In genomic region chr9:96317335-96317980, GRCh38 we compare ENCODE assay signal across 8 cellular contexts. TPM values are rescaled to one million over a fixed set of nuclear protein-coding genes. Genes with fewer than 3 reads are reported as not detected.
A peak's percentile ranks its signal among the peaks of the same experiment; 100 is the strongest.
DNase-seq lines count a peak whose midpoint lies in the region; ATAC-seq, FAIRE-seq and TF ChIP-seq lines count a peak whose summit lies in the region.

No MANE protein-coding gene starts in this region.

- H3K4me1 ChIP-seq in small intestine (ENCODE audit: control insufficient read depth in 2 of 2, insufficient read depth in 1 of 2, low read depth in 1 of 2, low read length in 1 of 2): no peaks in the 10 kb centered on the region

- H3K9me3 ChIP-seq in SK-N-MC (ENCODE audit: low read depth, low read length) (no peaks in the 10 kb centered on the region), small intestine (ENCODE audit: control insufficient read depth, low read depth) (no peaks in the 10 kb centered on the region)

- H3K27me3 ChIP-seq in small intestine (ENCODE audit: control insufficient read depth in 2 of 2, insufficient read depth in 2 of 2, low read length in 2 of 2): no peaks in the 10 kb centered on the region

- no peaks in the 10 kb centered on the region for H3K4me1 Mint-ChIP-seq in Calu3 (ENCODE audit: low read depth, unreplicated experiment)

- H3K9ac ChIP-seq in SK-N-MC (ENCODE audit: insufficient read length): no peak overlapping the region

- H3K4me3 ChIP-seq in SK-N-MC (no peak overlapping the region), astrocyte of the cerebellum (ENCODE audit: low read depth, low read length) (no peak overlapping the region), small intestine (ENCODE audit: low read depth in 1 of 2, low read length in 2 of 2) (no peak overlapping the region)

- no peaks in the 10 kb centered on the region for H3K27me3 Mint-ChIP-seq in Calu3 (ENCODE audit: unreplicated experiment)

- H3K36me3 ChIP-seq in SK-N-MC (ENCODE audit: insufficient read depth, low read length) (no peaks in the 10 kb centered on the region), small intestine (ENCODE audit: control insufficient read depth in 2 of 2, insufficient read depth in 2 of 2, low read length in 2 of 2) (peaks cover 0 to 7% of the 10 kb centered on the region in 2 donors)

- peak; percentile 52 for DNase-seq in Calu3
- DNase-seq in HPDE6-E6E7 (ENCODE audit: extremely low spot score): peak; percentile 45
- peak; percentile 42 for DNase-seq in SK-N-MC (ENCODE audit: low read depth, low spot score)
- peak; percentile 60 for DNase-seq in astrocyte of the cerebellum (ENCODE audit: low read depth)
- peak; percentile 59 for DNase-seq in hepatic stellate cell (ENCODE audit: low spot score)
- peak; percentile 45 for DNase-seq in small intestine

- no peak for ATAC-seq in GM19351 (IDR thresholded peaks at IDR 0.05; ENCODE audit: unreplicated experiment)
- ATAC-seq in HG02642 (IDR thresholded peaks at IDR 0.05; ENCODE audit: poor library complexity, unreplicated experiment): no peak

- H3K27ac Mint-ChIP-seq in Calu3 (ENCODE audit: unreplicated experiment): no peak overlapping the region

- CTCF ChIA-PET in Calu3 (lab: Charles Lee): interaction anchor here (0.7 to 1.0 kb wide), 3 partner anchors 10 to 508 kb away, joined by 3 to 19 read pairs (median 3); no protein-coding TSS in a partner anchor

- intact Hi-C loops in Calu3 (cut with micrococcal nuclease; ENCODE audit: unreplicated experiment): loop anchor here (1.0 kb wide), 1 partner anchor 85 kb away; no protein-coding TSS in a partner anchor

- H3K27ac ChIP-seq in SK-N-MC (no peak overlapping the region), small intestine (ENCODE audit: low read depth in 1 of 2, low read length in 1 of 2) (no peak overlapping the region)

- no peaks in the 10 kb centered on the region for H3K9me3 Mint-ChIP-seq in Calu3 (ENCODE audit: low read depth, unreplicated experiment)

- 54 to 65% (median 60%) methylated on average over 9 of the region's 9 CpGs for WGBS in small intestine, 3 donors

- no TSS peak for BruUV-seq in Calu3 (replicated peaks; lab: Mats Ljungman, UMichigan)

- peak; percentile 53 for TF ChIP-seq CTCF in Calu3 (IDR thresholded peaks at IDR 0.05; ENCODE audit: unreplicated experiment)
- peak; percentile 98 for TF ChIP-seq CTCF in astrocyte of the cerebellum (IDR thresholded peaks at IDR 0.05; ENCODE audit: low read depth, low read length, missing control alignments)

- in situ Hi-C loops in astrocyte of the cerebellum (cut with HindIII; ENCODE audit: low sequenced_read_pairs): no loop called here

- H3K4me3 Mint-ChIP-seq in Calu3 (ENCODE audit: low read depth, unreplicated experiment): no peak overlapping the region

- no peak for FAIRE-seq in small intestine (lab: Jason Lieb, UNC)

- H3K36me3 Mint-ChIP-seq in Calu3 (ENCODE audit: insufficient read depth, unreplicated experiment): no peaks in the 10 kb centered on the region

RNA-seq across cellular contexts. Expression of gene HSD17B3, which starts 15.5 kb away (rescaled TPM):
- total RNA-seq in Calu3 (2022): 1.2 and 1.5 TPM in 2 replicates
- polyA plus RNA-seq in small intestine: 10 to 100 TPM in 2 of 3 donors, 1 to 10 TPM in 1; 1.5 to 83.0 (median 13.0) TPM
